In the genomic region with DNA sequence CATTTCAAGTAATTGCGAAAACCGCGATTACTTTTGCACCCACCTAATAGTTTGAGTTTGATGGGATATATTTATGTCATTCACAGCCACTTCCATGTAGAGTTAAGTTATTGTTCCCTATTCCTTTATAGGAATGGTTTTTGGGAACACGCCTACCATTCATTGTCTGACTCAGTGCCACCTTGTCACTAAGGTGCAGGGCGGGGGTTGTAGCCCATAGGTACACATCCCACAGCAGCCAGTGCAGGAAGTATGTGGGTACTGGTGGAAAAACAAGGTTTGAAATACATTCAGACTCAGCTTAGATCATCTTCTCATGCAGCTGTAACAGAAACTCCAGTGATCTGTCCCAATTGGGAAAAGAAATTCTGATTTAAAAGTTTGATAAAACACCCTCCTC, we compare ENCODE assay signal across 21 cellular contexts. TPM values are rescaled to one million over a fixed set of nuclear protein-coding genes. Genes with fewer than 3 reads are reported as not detected.
DNase-seq lines count a peak whose midpoint lies in the region; ATAC-seq, FAIRE-seq and TF ChIP-seq lines count a peak whose summit lies in the region.
"Had no signal": no experiment of that assay in that cellular context is flagged by ENCODE, and none has a peak within 500 bp of the region (broad histone marks: within the 10 kb centered on the region; RNA-seq: fewer than 3 reads in every experiment).

No MANE protein-coding gene starts in this region.

- TF ChIP-seq POLR2A in endothelial cell of umbilical vein (IDR thresholded peaks at IDR 0.05; ENCODE audit: low read depth, low read length) = no peak

- no peaks in the 10 kb centered on the region for H3K36me3 ChIP-seq in endothelial cell of umbilical vein (ENCODE audit: control insufficient read depth in 2 of 2, extremely low read depth in 1 of 2, insufficient read depth in 2 of 2, low read length in 2 of 2)

- H3K4me3 ChIP-seq in endothelial cell of umbilical vein (replicated peaks in 1 of 3; ENCODE audit: insufficient read depth in 1 of 3, low read depth in 1 of 3, low read length in 3 of 3) = no peak overlapping the region
- H3K4me3 ChIP-seq: A549 had no signal

- no peaks in the 10 kb centered on the region for H3K9me3 ChIP-seq in endothelial cell of umbilical vein (replicated peaks; ENCODE audit: control insufficient read depth, insufficient read depth, low read length)
- H3K9me3 ChIP-seq: A549, Caco-2 had no signal

- no peaks in the 10 kb centered on the region for H3K79me2 ChIP-seq in endothelial cell of umbilical vein (ENCODE audit: control insufficient read depth, insufficient read depth, low read length)

- H3K9me1 ChIP-seq in endothelial cell of umbilical vein (replicated peaks; ENCODE audit: control insufficient read depth, extremely low read depth, insufficient read depth, low read length) = no peaks in the 10 kb centered on the region

- H3K27me3 ChIP-seq in endothelial cell of umbilical vein (ENCODE audit: control insufficient read depth in 2 of 2, insufficient read depth in 2 of 2, low read length in 2 of 2) = no peaks in the 10 kb centered on the region

- H2AFZ ChIP-seq in endothelial cell of umbilical vein (ENCODE audit: low read depth, low read length) = no peak overlapping the region

- no peaks in the 10 kb centered on the region for H4K20me1 ChIP-seq in endothelial cell of umbilical vein (replicated peaks; ENCODE audit: control insufficient read depth, extremely low read depth, insufficient read depth, low read length)

- H3K9ac ChIP-seq in endothelial cell of umbilical vein (replicated peaks; ENCODE audit: extremely low read depth, insufficient read depth, low read length) = no peak overlapping the region

- no peak for DNase-seq in activated naive CD4-positive, alpha-beta T cell treated with anti-CD3 and anti-CD28 coated beads for 36 hours
- DNase-seq in endothelial cell of umbilical vein (ENCODE audit: low read depth, low spot score) (no peak), osteocyte (ENCODE audit: extremely low spot score, unreplicated experiment) (peak; percentile 6), WTC11 (ENCODE audit: low spot score) (no peak), kidney tubule cell (ENCODE audit: low spot score) (no peak)
- DNase-seq: AML-193; Caco-2; CD4-positive, alpha-beta T cell; GOT3; H7; HFFc6 had no signal

- dilution Hi-C loops in endothelial cell of umbilical vein (cut with MboI; ENCODE audit: extremely low pct_ligation_motif_present, low sequenced_read_pairs) = no loop called here

- FAIRE-seq in endothelial cell of umbilical vein (lab: Jason Lieb, UNC) = no peak
- FAIRE-seq: A549, D721Med, G401.6, GM12891 had no signal

- ATAC-seq in WTC11 (no peak), GM21423 (IDR thresholded peaks at IDR 0.05; ENCODE audit: unreplicated experiment) (no peak)
- ATAC-seq: A549, HCT116 had no signal

- H3K36me3 Mint-ChIP-seq in activated naive CD4-positive, alpha-beta T cell treated with anti-CD3 and anti-CD28 coated beads, Interleukin-2, amount 50 U/mL, for 24 hours = no peaks in the 10 kb centered on the region
- H3K36me3 Mint-ChIP-seq in activated naive CD4-positive, alpha-beta T cell treated with anti-CD3 and anti-CD28 coated beads for 36 hours (ENCODE audit: low read depth) = no peaks in the 10 kb centered on the region
- H3K36me3 Mint-ChIP-seq in osteocyte (ENCODE audit: unreplicated experiment) = no peaks in the 10 kb centered on the region
- no peaks in the 10 kb centered on the region for H3K36me3 Mint-ChIP-seq in WTC11

- BruUV-seq in endothelial cell of umbilical vein (replicated peaks; lab: Mats Ljungman, UMichigan) = no TSS peak

- H3K27ac ChIP-seq in endothelial cell of umbilical vein (ENCODE audit: insufficient read depth, low read depth, low read length) = no peak overlapping the region
- H3K27ac ChIP-seq: 22Rv1, A549, C4-2B had no signal

- H3K4me1 Mint-ChIP-seq in activated naive CD4-positive, alpha-beta T cell treated with anti-CD3 and anti-CD28 coated beads, Interleukin-2, amount 50 U/mL, for 24 hours = peaks cover 3% of the 10 kb centered on the region
- peaks cover 12% of the 10 kb centered on the region for H3K4me1 Mint-ChIP-seq in activated naive CD4-positive, alpha-beta T cell treated with anti-CD3 and anti-CD28 coated beads for 36 hours (ENCODE audit: low read depth)
- H3K4me1 Mint-ChIP-seq in osteocyte (ENCODE audit: unreplicated experiment) (peaks cover 3% of the 10 kb centered on the region), WTC11 (no peaks in the 10 kb centered on the region)

- H3K27ac Mint-ChIP-seq in activated naive CD4-positive, alpha-beta T cell treated with anti-CD3 and anti-CD28 coated beads, Interleukin-2, amount 50 U/mL, for 24 hours = peak overlapping the region; percentile 8
- H3K27ac Mint-ChIP-seq in activated naive CD4-positive, alpha-beta T cell treated with anti-CD3 and anti-CD28 coated beads for 36 hours = no peak overlapping the region
- H3K27ac Mint-ChIP-seq in osteocyte (ENCODE audit: unreplicated experiment) = no peak overlapping the region
- H3K27ac Mint-ChIP-seq in WTC11 = no peak overlapping the region
- H3K27ac Mint-ChIP-seq: CD4-positive, alpha-beta T cell; HFFc6 had no signal

- H3K27me3 Mint-ChIP-seq in activated naive CD4-positive, alpha-beta T cell treated with anti-CD3 and anti-CD28 coated beads, Interleukin-2, amount 50 U/mL, for 24 hours = peaks cover 3% of the 10 kb centered on the region
- H3K27me3 Mint-ChIP-seq in activated naive CD4-positive, alpha-beta T cell treated with anti-CD3 and anti-CD28 coated beads for 36 hours (ENCODE audit: low read depth) = peaks cover 3% of the 10 kb centered on the region
- H3K27me3 Mint-ChIP-seq in osteocyte (ENCODE audit: unreplicated experiment) (peaks cover 14% of the 10 kb centered on the region), WTC11 (ENCODE audit: low read depth) (no peaks in the 10 kb centered on the region; the same call in 1 of the 2 replicates)

- H3K4me1 ChIP-seq in endothelial cell of umbilical vein (ENCODE audit: control insufficient read depth, extremely low read depth, insufficient read depth, low read length) = peaks cover 13% of the 10 kb centered on the region
- H3K4me1 ChIP-seq: A549, Caco-2 had no signal

- H3K4me2 ChIP-seq in endothelial cell of umbilical vein (ENCODE audit: insufficient read depth, low read length) = no peak overlapping the region
- H3K4me2 ChIP-seq: A549 had no signal

- no peak overlapping the region for H3K4me3 Mint-ChIP-seq in activated naive CD4-positive, alpha-beta T cell treated with anti-CD3 and anti-CD28 coated beads, Interleukin-2, amount 50 U/mL, for 24 hours
- H3K4me3 Mint-ChIP-seq in activated naive CD4-positive, alpha-beta T cell treated with anti-CD3 and anti-CD28 coated beads for 36 hours = no peak overlapping the region
- H3K4me3 Mint-ChIP-seq in osteocyte (ENCODE audit: unreplicated experiment) (no peak overlapping the region), WTC11 (no peak overlapping the region)
- H3K4me3 Mint-ChIP-seq: CD4-positive, alpha-beta T cell; HFFc6 had no signal

- TF ChIP-seq CTCF in endothelial cell of umbilical vein (IDR thresholded peaks at IDR 0.05; ENCODE audit: extremely low read depth in 1 of 2, insufficient read depth in 1 of 2, low read depth in 1 of 2, low read length in 2 of 2) (no peak), osteocyte (IDR thresholded peaks at IDR 0.05) (no peak), WTC11 (IDR thresholded peaks at IDR 0.05) (no peak)

- CTCF ChIA-PET in activated naive CD4-positive, alpha-beta T cell treated with anti-CD3 and anti-CD28 coated beads for 36 hours (lab: Charles Lee) = no interaction called here
- CTCF ChIA-PET in endothelial cell of umbilical vein (lab: Charles Lee) = interaction anchor here (1.3 to 2.7 kb wide), 2 partner anchors 21 to 47 kb away, joined by 3 to 14 read pairs; no protein-coding TSS in a partner anchor
- CTCF ChIA-PET in WTC11 (lab: Charles Lee) = no interaction called here

- no peaks in the 10 kb centered on the region for H3K9me3 Mint-ChIP-seq in activated naive CD4-positive, alpha-beta T cell treated with anti-CD3 and anti-CD28 coated beads, Interleukin-2, amount 50 U/mL, for 24 hours
- H3K9me3 Mint-ChIP-seq in activated naive CD4-positive, alpha-beta T cell treated with anti-CD3 and anti-CD28 coated beads for 36 hours = no peaks in the 10 kb centered on the region
- no peaks in the 10 kb centered on the region for H3K9me3 Mint-ChIP-seq in osteocyte (ENCODE audit: unreplicated experiment)
- H3K9me3 Mint-ChIP-seq in WTC11 = 0 out of 2 replicates have a peak, but pooled peaks cover 3% of the 10 kb centered on the region
- H3K9me3 Mint-ChIP-seq: CD4-positive, alpha-beta T cell; HFFc6 had no signal

- POLR2A ChIA-PET in endothelial cell of umbilical vein (lab: Charles Lee) = no interaction called here
- POLR2A ChIA-PET in WTC11 (lab: Charles Lee) = no interaction called here

- intact Hi-C loops in activated naive CD4-positive, alpha-beta T cell treated with anti-CD3 and anti-CD28 coated beads for 36 hours (cut with micrococcal nuclease) = no loop called here
- intact Hi-C loops in endothelial cell of umbilical vein (cut with micrococcal nuclease) = loop anchor here (1.0 kb wide), 2 partner anchors 18 to 47 kb away; no protein-coding TSS in a partner anchor

TF ChIP-seq in endothelial cell of umbilical vein, 7 proteins besides CTCF, POLR2A, EP300 and RAD21 (continues in another document):
- TF ChIP-seq POLR2AphosphoS5 (IDR thresholded peaks at IDR 0.05; ENCODE audit: insufficient read depth, low read depth, low read length) (no peak), JUN (IDR thresholded peaks at IDR 0.05; ENCODE audit: borderline replicate concordance, insufficient read depth, insufficient read length, low read depth) (no peak), FOS (IDR thresholded peaks at IDR 0.05; ENCODE audit: borderline replicate concordance, insufficient read depth, low read length) (peak; percentile 16)

TF ChIP-seq in WTC11, 78 proteins besides CTCF, POLR2A, EP300 and RAD21 (continues in another document):
- TF ChIP-seq ZNF263 (CRISPR knock-in tag; IDR thresholded peaks at IDR 0.05; ENCODE audit: low read depth) = no peak

RNA-seq across cellular contexts. Expression of a gene that starts 48.2 kb away (rescaled TPM):
- not detected for total RNA-seq in activated naive CD4-positive, alpha-beta T cell treated with anti-CD3 and anti-CD28 coated beads for 36 hours
- total RNA-seq in endothelial cell of umbilical vein = 0.65 TPM in 1 of 2 replicates, not detected in the other
- polyA plus RNA-seq in endothelial cell of umbilical vein = 0.08 TPM in 1 of 2 replicates, not detected in the other
- 0.06 and 0.11 TPM in 2 replicates for polyA plus RNA-seq in endothelial cell of umbilical vein (2011; cell fraction: cytosol; rRNA removed)
- 0.14 TPM in 1 of 2 replicates, not detected in the other for polyA plus RNA-seq in endothelial cell of umbilical vein (2011; cell fraction: nucleus; rRNA removed)
- not detected in 2 replicates for polyA plus RNA-seq in endothelial cell of umbilical vein (2012)
- 0.45 TPM in 1 of 2 replicates, not detected in the other for polyA minus RNA-seq in endothelial cell of umbilical vein
- not detected for polyA minus RNA-seq in endothelial cell of umbilical vein (2011; cell fraction: cytosol; rRNA and poly(A)+ RNA removed)
- polyA minus RNA-seq in endothelial cell of umbilical vein (2011; cell fraction: nucleus; rRNA and poly(A)+ RNA removed) = 0.24 TPM in 1 of 2 replicates, not detected in the other
- total RNA-seq in osteocyte = not detected in 2 replicates
- total RNA-seq in WTC11 (2021) = not detected in 3 replicates
- total RNA-seq: Caco-2; CD4-positive, alpha-beta T cell had no signal
- polyA plus RNA-seq: A549, BJ had no signal
